1 cellular context compared by ENCODE assay signal in the genomic region with DNA sequence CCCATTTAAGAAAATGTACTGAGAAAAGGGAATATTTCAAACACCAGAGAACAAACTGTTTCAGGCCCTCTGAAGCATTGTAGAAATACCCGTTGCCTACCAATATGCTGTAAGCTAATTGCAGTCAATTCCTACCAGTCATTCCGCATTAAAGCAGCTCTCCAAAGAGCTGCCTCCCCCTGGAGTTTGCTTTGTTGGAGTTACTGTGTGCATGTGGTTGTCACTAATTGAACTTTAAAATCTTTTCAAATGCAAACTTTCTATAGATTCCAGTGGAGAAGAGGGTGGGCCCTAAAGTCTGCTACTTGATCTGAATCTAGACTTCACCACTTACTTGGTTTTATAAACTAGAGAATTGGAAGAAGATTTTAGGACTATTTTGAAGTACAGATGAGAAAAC.
TF ChIP-seq lines count a peak whose summit lies in the region.

No MANE protein-coding gene starts in this region.

TF ChIP-seq in H1, 55 proteins besides CTCF, POLR2A, EP300 and RAD21:
- TF ChIP-seq TAF7 (optimal IDR thresholded peaks at IDR 0.05; ENCODE audit: borderline replicate concordance, low read depth, low read length): no peak
- TF ChIP-seq TEAD4 (IDR thresholded peaks at IDR 0.05; ENCODE audit: low read depth, low read length): peak; percentile 11; the same call in 1 of the 2 replicates
- TF ChIP-seq SIN3A (conservative IDR thresholded peaks at IDR 0.05 in 1 of 2, IDR thresholded peaks at IDR 0.05 in 1 of 2; ENCODE audit: low read depth in 1 of 2, low read length in 2 of 2): 0 out of 4 replicates have a peak, but pooled peaks of 1 of the 2 experiments have one; percentile 38
- TF ChIP-seq RXRA (IDR thresholded peaks at IDR 0.05; ENCODE audit: insufficient read depth, low read depth, low read length): no peak
- no peak for TF ChIP-seq EZH2 (IDR thresholded peaks at IDR 0.05; ENCODE audit: low read depth, low read length, severe bottlenecking)
- TF ChIP-seq NANOG (IDR thresholded peaks at IDR 0.05; ENCODE audit: insufficient read depth, low read depth, low read length, poor library complexity, severe bottlenecking): peak; percentile 95
- TF ChIP-seq RNF2 (IDR thresholded peaks at IDR 0.05; ENCODE audit: borderline replicate concordance, low read depth, low read length, missing control alignments, poor library complexity, severe bottlenecking): no peak
- no peak for TF ChIP-seq CREB1 (IDR thresholded peaks at IDR 0.05)
- TF ChIP-seq BCL11A (IDR thresholded peaks at IDR 0.05; ENCODE audit: low read depth in 2 of 2, low read length in 2 of 2): peak; percentile 75 to 90
- TF ChIP-seq JUN (IDR thresholded peaks at IDR 0.05; ENCODE audit: low read depth, low read length): no peak
- TF ChIP-seq TCF12 (IDR thresholded peaks at IDR 0.05; ENCODE audit: low read depth, low read length): 0 out of 2 replicates have a peak, but pooled peaks have one; percentile 48
- TF ChIP-seq, protein P1, sequence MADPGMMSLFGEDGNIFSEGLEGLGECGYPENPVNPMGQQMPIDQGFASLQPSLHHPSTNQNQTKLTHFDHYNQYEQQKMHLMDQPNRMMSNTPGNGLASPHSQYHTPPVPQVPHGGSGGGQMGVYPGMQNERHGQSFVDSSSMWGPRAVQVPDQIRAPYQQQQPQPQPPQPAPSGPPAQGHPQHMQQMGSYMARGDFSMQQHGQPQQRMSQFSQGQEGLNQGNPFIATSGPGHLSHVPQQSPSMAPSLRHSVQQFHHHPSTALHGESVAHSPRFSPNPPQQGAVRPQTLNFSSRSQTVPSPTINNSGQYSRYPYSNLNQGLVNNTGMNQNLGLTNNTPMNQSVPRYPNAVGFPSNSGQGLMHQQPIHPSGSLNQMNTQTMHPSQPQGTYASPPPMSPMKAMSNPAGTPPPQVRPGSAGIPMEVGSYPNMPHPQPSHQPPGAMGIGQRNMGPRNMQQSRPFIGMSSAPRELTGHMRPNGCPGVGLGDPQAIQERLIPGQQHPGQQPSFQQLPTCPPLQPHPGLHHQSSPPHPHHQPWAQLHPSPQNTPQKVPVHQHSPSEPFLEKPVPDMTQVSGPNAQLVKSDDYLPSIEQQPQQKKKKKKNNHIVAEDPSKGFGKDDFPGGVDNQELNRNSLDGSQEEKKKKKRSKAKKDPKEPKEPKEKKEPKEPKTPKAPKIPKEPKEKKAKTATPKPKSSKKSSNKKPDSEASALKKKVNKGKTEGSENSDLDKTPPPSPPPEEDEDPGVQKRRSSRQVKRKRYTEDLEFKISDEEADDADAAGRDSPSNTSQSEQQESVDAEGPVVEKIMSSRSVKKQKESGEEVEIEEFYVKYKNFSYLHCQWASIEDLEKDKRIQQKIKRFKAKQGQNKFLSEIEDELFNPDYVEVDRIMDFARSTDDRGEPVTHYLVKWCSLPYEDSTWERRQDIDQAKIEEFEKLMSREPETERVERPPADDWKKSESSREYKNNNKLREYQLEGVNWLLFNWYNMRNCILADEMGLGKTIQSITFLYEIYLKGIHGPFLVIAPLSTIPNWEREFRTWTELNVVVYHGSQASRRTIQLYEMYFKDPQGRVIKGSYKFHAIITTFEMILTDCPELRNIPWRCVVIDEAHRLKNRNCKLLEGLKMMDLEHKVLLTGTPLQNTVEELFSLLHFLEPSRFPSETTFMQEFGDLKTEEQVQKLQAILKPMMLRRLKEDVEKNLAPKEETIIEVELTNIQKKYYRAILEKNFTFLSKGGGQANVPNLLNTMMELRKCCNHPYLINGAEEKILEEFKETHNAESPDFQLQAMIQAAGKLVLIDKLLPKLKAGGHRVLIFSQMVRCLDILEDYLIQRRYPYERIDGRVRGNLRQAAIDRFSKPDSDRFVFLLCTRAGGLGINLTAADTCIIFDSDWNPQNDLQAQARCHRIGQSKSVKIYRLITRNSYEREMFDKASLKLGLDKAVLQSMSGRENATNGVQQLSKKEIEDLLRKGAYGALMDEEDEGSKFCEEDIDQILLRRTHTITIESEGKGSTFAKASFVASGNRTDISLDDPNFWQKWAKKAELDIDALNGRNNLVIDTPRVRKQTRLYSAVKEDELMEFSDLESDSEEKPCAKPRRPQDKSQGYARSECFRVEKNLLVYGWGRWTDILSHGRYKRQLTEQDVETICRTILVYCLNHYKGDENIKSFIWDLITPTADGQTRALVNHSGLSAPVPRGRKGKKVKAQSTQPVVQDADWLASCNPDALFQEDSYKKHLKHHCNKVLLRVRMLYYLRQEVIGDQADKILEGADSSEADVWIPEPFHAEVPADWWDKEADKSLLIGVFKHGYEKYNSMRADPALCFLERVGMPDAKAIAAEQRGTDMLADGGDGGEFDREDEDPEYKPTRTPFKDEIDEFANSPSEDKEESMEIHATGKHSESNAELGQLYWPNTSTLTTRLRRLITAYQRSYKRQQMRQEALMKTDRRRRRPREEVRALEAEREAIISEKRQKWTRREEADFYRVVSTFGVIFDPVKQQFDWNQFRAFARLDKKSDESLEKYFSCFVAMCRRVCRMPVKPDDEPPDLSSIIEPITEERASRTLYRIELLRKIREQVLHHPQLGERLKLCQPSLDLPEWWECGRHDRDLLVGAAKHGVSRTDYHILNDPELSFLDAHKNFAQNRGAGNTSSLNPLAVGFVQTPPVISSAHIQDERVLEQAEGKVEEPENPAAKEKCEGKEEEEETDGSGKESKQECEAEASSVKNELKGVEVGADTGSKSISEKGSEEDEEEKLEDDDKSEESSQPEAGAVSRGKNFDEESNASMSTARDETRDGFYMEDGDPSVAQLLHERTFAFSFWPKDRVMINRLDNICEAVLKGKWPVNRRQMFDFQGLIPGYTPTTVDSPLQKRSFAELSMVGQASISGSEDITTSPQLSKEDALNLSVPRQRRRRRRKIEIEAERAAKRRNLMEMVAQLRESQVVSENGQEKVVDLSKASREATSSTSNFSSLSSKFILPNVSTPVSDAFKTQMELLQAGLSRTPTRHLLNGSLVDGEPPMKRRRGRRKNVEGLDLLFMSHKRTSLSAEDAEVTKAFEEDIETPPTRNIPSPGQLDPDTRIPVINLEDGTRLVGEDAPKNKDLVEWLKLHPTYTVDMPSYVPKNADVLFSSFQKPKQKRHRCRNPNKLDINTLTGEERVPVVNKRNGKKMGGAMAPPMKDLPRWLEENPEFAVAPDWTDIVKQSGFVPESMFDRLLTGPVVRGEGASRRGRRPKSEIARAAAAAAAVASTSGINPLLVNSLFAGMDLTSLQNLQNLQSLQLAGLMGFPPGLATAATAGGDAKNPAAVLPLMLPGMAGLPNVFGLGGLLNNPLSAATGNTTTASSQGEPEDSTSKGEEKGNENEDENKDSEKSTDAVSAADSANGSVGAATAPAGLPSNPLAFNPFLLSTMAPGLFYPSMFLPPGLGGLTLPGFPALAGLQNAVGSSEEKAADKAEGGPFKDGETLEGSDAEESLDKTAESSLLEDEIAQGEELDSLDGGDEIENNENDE (IDR thresholded peaks at IDR 0.05; ENCODE audit: insufficient replicate concordance, low read length): peak; percentile 46
- TF ChIP-seq FOSL1 (IDR thresholded peaks at IDR 0.05; ENCODE audit: insufficient read depth, low read depth, low read length): no peak
- no peak for TF ChIP-seq GABPA (IDR thresholded peaks at IDR 0.05; ENCODE audit: borderline replicate concordance, insufficient read depth, low read length)
- no peak for TF ChIP-seq HDAC6 (IDR thresholded peaks at IDR 0.05; ENCODE audit: low read depth, low read length)
- TF ChIP-seq TAF1 (IDR thresholded peaks at IDR 0.05; ENCODE audit: low read depth, low read length): no peak
- TF ChIP-seq SRF (IDR thresholded peaks at IDR 0.05; ENCODE audit: low read depth, low read length): no peak
- peak; percentile 83; the same call in 1 of the 2 replicates for TF ChIP-seq POU5F1 (IDR thresholded peaks at IDR 0.05; ENCODE audit: low read depth, low read length)
- no peak for TF ChIP-seq POLR2AphosphoS5 (IDR thresholded peaks at IDR 0.05; ENCODE audit: low read depth, low read length)
- TF ChIP-seq SP4 (IDR thresholded peaks at IDR 0.05; ENCODE audit: low read length): peak; percentile 52; the same call in 1 of the 2 replicates
- no peak for TF ChIP-seq CHD1 (IDR thresholded peaks at IDR 0.05; ENCODE audit: low read depth, low read length)
